In genomic region chr11:75049501-75050266, GRCh38 we compare ENCODE assay signal across 14 cellular contexts. TPM values are rescaled to one million over a fixed set of nuclear protein-coding genes. Genes with fewer than 3 reads are reported as not detected.
DNase-seq lines count a peak whose midpoint lies in the region; ATAC-seq, FAIRE-seq and TF ChIP-seq lines count a peak whose summit lies in the region.
"Not testable (repeated sequence)": the region's sequence is repeated elsewhere in the genome, so short reads cannot be mapped to it uniquely, and the experiment has no call there.
"Had no signal": no experiment of that assay in that cellular context is flagged by ENCODE, and none has a peak within 500 bp of the region (broad histone marks: within the 10 kb centered on the region; RNA-seq: fewer than 3 reads in every experiment).

No MANE protein-coding gene starts in this region.

- TF ChIP-seq CTCF in OCI-LY7 (conservative IDR thresholded peaks at IDR 0.05; ENCODE audit: low read length); colonic mucosa (IDR thresholded peaks at IDR 0.05); mucosa of descending colon (IDR thresholded peaks at IDR 0.05): not testable (repeated sequence)

- H3K4me2 ChIP-seq in BLaER1 (peak overlapping the region; percentile 61), Karpas-422 (ENCODE audit: low read depth, low read length, poor library complexity, severe bottlenecking) (peak overlapping the region; percentile 20), OCI-LY7 (ENCODE audit: low read length) (peak overlapping the region; percentile 72)

- peaks cover 16% of the 10 kb centered on the region for H3K9me3 ChIP-seq in BLaER1
- H3K9me3 ChIP-seq in Karpas-422 (ENCODE audit: low read length); colonic mucosa: not testable (repeated sequence)
- H3K9me3 ChIP-seq in OCI-LY7 (ENCODE audit: low read length): peaks cover 20% of the 10 kb centered on the region; the same call in 1 of the 2 replicates
- peaks cover 13% of the 10 kb centered on the region for H3K9me3 ChIP-seq in mucosa of descending colon

- not testable (repeated sequence) for H2AFZ ChIP-seq in Karpas-422 (ENCODE audit: low read length)
- peak overlapping the region; percentile 83 for H2AFZ ChIP-seq in OCI-LY7 (ENCODE audit: low read length)

- H3K4me3 ChIP-seq in BLaER1, colonic mucosa, mucosa of descending colon: not testable (repeated sequence)
- H3K4me3 ChIP-seq in Karpas-422 (ENCODE audit: low read length): peak overlapping the region; percentile 8; the same call in 1 of the 2 replicates
- H3K4me3 ChIP-seq in OCI-LY7 (ENCODE audit: low read depth, low read length, poor library complexity, severe bottlenecking): peak overlapping the region; percentile 43

- peaks cover 25% of the 10 kb centered on the region for H3K4me1 ChIP-seq in BLaER1
- H3K4me1 ChIP-seq in Karpas-422 (ENCODE audit: low read length): peaks cover 36% of the 10 kb centered on the region
- peaks cover 46% of the 10 kb centered on the region for H3K4me1 ChIP-seq in OCI-LY7 (ENCODE audit: insufficient read depth, low read length, poor library complexity, severe bottlenecking)
- H3K4me1 ChIP-seq in colonic mucosa; mucosa of descending colon (ENCODE audit: low read depth): not testable (repeated sequence)

- H3K9me3 Mint-ChIP-seq in stimulated activated memory B cell treated with anti-CD40 and anti-IgM and Interleukin-4, amounts not matched to agents 10 μg/mL and 1 μg/mL and 100 μg/mL, for 72 hours: not testable (repeated sequence)

- not testable (repeated sequence) for H3K4me3 Mint-ChIP-seq in stimulated activated memory B cell treated with anti-CD40 and anti-IgM and Interleukin-4, amounts not matched to agents 10 μg/mL and 1 μg/mL and 100 μg/mL, for 72 hours

- peaks cover 12% of the 10 kb centered on the region for H3K36me3 Mint-ChIP-seq in stimulated activated memory B cell treated with anti-CD40 and anti-IgM and Interleukin-4, amounts not matched to agents 10 μg/mL and 1 μg/mL and 100 μg/mL, for 72 hours

- H3K9ac ChIP-seq in BLaER1; colonic mucosa (ENCODE audit: low read depth in 2 of 2, low read length in 2 of 2): not testable (repeated sequence)
- H3K9ac ChIP-seq in Karpas-422 (ENCODE audit: low read length): peak overlapping the region; percentile 26; the same call in 1 of the 2 replicates

- not testable (repeated sequence) for DNase-seq in GM12892 (ENCODE audit: insufficient read length)
- DNase-seq in Karpas-422 (peak; percentile 67), OCI-LY7 (ENCODE audit: low spot score) (peak; percentile 77), colonic mucosa (peak; percentile 36), mucosa of descending colon (peak in 2 of 3 donors; percentile 43 to 65)

- not testable (repeated sequence) for H3K27me3 ChIP-seq in BLaER1; Karpas-422 (ENCODE audit: low read length); colonic mucosa

- not testable (repeated sequence) for H3K9me2 ChIP-seq in Karpas-422 (replicated peaks; ENCODE audit: insufficient read depth, low read length); OCI-LY7 (ENCODE audit: insufficient read depth, low read length)

- not testable (repeated sequence) for H3K36me3 ChIP-seq in BLaER1; colonic mucosa; mucosa of descending colon (ENCODE audit: low read depth)
- H3K36me3 ChIP-seq in Karpas-422 (ENCODE audit: insufficient read depth, low read length): peaks cover 13% of the 10 kb centered on the region; the same call in 1 of the 2 replicates
- H3K36me3 ChIP-seq in OCI-LY7 (ENCODE audit: insufficient read depth, low read length): peaks cover 15% of the 10 kb centered on the region

- H3K27ac Mint-ChIP-seq in stimulated activated memory B cell treated with anti-CD40 and anti-IgM and Interleukin-4, amounts not matched to agents 10 μg/mL and 1 μg/mL and 100 μg/mL, for 72 hours: peak overlapping the region; percentile 85

- TSS peak; percentile 83 for BruUV-seq in OCI-LY7 (replicated peaks; lab: Mats Ljungman, UMichigan)

- H3K27ac ChIP-seq in BLaER1, colonic mucosa: not testable (repeated sequence)
- H3K27ac ChIP-seq in Karpas-422 (ENCODE audit: low read length): peak overlapping the region; percentile 92
- H3K27ac ChIP-seq in OCI-LY7 (ENCODE audit: low read depth, low read length, poor library complexity, severe bottlenecking): peak overlapping the region; percentile 97

- not testable (repeated sequence) for H4K20me1 ChIP-seq in BLaER1; Karpas-422 (ENCODE audit: insufficient read depth, low read depth, low read length); OCI-LY7 (ENCODE audit: insufficient read depth, low read length)

- ATAC-seq in mucosa of descending colon; stimulated activated memory B cell treated with anti-CD40 and anti-IgM and Interleukin-4, amounts not matched to agents 10 μg/mL and 1 μg/mL and 100 μg/mL, for 72 hours: not testable (repeated sequence)

- not testable (repeated sequence) for H3K27me3 Mint-ChIP-seq in stimulated activated memory B cell treated with anti-CD40 and anti-IgM and Interleukin-4, amounts not matched to agents 10 μg/mL and 1 μg/mL and 100 μg/mL, for 72 hours

- POLR2A ChIA-PET in OCI-LY7 (lab: Charles Lee): interaction anchor here (0.5 to 3.6 kb wide), 5 partner anchors 13 to 56 kb away, joined by 5 to 16 read pairs (median 8); no protein-coding TSS in a partner anchor

- H3K4me1 Mint-ChIP-seq in stimulated activated memory B cell treated with anti-CD40 and anti-IgM and Interleukin-4, amounts not matched to agents 10 μg/mL and 1 μg/mL and 100 μg/mL, for 72 hours: peaks cover 22% of the 10 kb centered on the region

- FAIRE-seq in GM12892 (lab: Jason Lieb, UNC): peak; percentile 44

- intact Hi-C loops in OCI-LY7 (cut with micrococcal nuclease; ENCODE audit: unreplicated experiment): loop anchor here (5.0 kb wide), 1 partner anchor 93 kb away; no protein-coding TSS in a partner anchor
- intact Hi-C loops in colonic mucosa (cut with DNase I); mucosa of descending colon (cut with DNase I, micrococcal nuclease): not testable (repeated sequence)

- CTCF ChIA-PET in OCI-LY7 (lab: Charles Lee; ENCODE audit: unreplicated experiment): not testable (repeated sequence)

- TF ChIP-seq POLR2A in GM12892 (IDR thresholded peaks at IDR 0.05; ENCODE audit: low read depth, low read length): not testable (repeated sequence)

- not testable (repeated sequence) for H3K79me2 ChIP-seq in Karpas-422 (ENCODE audit: low read length); OCI-LY7 (ENCODE audit: insufficient read depth, low read depth, low read length)

RNA-seq across cellular contexts. Expression of gene OR2AT4, which starts 47.0 kb away (rescaled TPM):
- polyA plus RNA-seq in GM12892 (2012; ENCODE audit: missing spikeins): not detected
- 0.04 TPM in 1 of 2 replicates, not detected in the other for total RNA-seq in Karpas-422 (2014; rRNA removed; shearing (Covaris generic); ENCODE audit: low replicate concordance)
- total RNA-seq in OCI-LY7 (2014; rRNA removed; shearing (Covaris generic)): not detected in 2 replicates
- not detected in 2 replicates for total RNA-seq in OCI-LY7 (2022)
- not detected for total RNA-seq in colonic mucosa
- total RNA-seq in mucosa of descending colon: not detected
- total RNA-seq: A172; Caco-2; CD8-positive, alpha-beta T cell; HFFc6; HT1080; Peyer's patch had no signal
- polyA plus RNA-seq: AG04450 had no signal

Comparison
In these comparisons a context has a peak if more than half of its experiments do, and no peak if none do; other contexts are left out.
1. H3K4me2 ChIP-seq: peak in every context shown above with its lines; median percentile 72 in OCI-LY7; 61 in BLaER1; 20 in Karpas-422.